In genomic region chr12:3996322-3996721, GRCh38 we compare ENCODE assay signal across 13 cellular contexts.
"Had no signal": no experiment of that assay in that cellular context is flagged by ENCODE, and none has a peak within 500 bp of the region (broad histone marks: within the 10 kb centered on the region; RNA-seq: fewer than 3 reads in every experiment).

No MANE protein-coding gene starts in this region.

- H3K36me3 Mint-ChIP-seq: activated CD8-positive, alpha-beta memory T cell treated with anti-CD3 and anti-CD28 coated beads, Interleukin-2, amount 10 ng/mL, durations not matched to agents 7 days and 5 days had no signal

- H3K9me3 ChIP-seq: colonic mucosa, heart left ventricle, sigmoid colon, SK-N-SH, upper lobe of left lung had no signal

- H3K4me3 Mint-ChIP-seq: activated CD8-positive, alpha-beta memory T cell treated with anti-CD3 and anti-CD28 coated beads, Interleukin-2, amount 10 ng/mL, durations not matched to agents 7 days and 5 days; activated T-cell treated with anti-CD3 and anti-CD28 coated beads, Interleukin-2, amount 50 U/mL, for 24 hours had no signal

- H3K27ac ChIP-seq: colonic mucosa, heart left ventricle, left ventricle myocardium inferior, psoas muscle, sigmoid colon, upper lobe of left lung had no signal

- H3K9ac ChIP-seq: SK-N-SH had no signal

- DNase-seq: activated gamma-delta T cell, aorta, kidney, occipital lobe, sigmoid colon had no signal

- H3K4me2 ChIP-seq: SK-N-SH had no signal

- H3K4me1 ChIP-seq: colonic mucosa, heart left ventricle, left ventricle myocardium inferior, psoas muscle, sigmoid colon had no signal

- H3K27ac Mint-ChIP-seq: activated T-cell treated with anti-CD3 and anti-CD28 coated beads, Interleukin-2, amount 50 U/mL, for 24 hours had no signal

- H3K4me3 ChIP-seq: colonic mucosa, heart left ventricle, left ventricle myocardium inferior, psoas muscle, sigmoid colon, upper lobe of left lung had no signal

- H3K27me3 Mint-ChIP-seq: activated T-cell treated with anti-CD3 and anti-CD28 coated beads, Interleukin-2, amount 50 U/mL, for 24 hours had no signal

- H3K9me3 Mint-ChIP-seq: activated T-cell treated with anti-CD3 and anti-CD28 coated beads, Interleukin-2, amount 50 U/mL, for 24 hours had no signal

- H3K36me3 ChIP-seq: colonic mucosa, heart left ventricle, left ventricle myocardium inferior, sigmoid colon, upper lobe of left lung had no signal

- H3K27me3 ChIP-seq: colonic mucosa, sigmoid colon, upper lobe of left lung had no signal
